In the genomic region with DNA sequence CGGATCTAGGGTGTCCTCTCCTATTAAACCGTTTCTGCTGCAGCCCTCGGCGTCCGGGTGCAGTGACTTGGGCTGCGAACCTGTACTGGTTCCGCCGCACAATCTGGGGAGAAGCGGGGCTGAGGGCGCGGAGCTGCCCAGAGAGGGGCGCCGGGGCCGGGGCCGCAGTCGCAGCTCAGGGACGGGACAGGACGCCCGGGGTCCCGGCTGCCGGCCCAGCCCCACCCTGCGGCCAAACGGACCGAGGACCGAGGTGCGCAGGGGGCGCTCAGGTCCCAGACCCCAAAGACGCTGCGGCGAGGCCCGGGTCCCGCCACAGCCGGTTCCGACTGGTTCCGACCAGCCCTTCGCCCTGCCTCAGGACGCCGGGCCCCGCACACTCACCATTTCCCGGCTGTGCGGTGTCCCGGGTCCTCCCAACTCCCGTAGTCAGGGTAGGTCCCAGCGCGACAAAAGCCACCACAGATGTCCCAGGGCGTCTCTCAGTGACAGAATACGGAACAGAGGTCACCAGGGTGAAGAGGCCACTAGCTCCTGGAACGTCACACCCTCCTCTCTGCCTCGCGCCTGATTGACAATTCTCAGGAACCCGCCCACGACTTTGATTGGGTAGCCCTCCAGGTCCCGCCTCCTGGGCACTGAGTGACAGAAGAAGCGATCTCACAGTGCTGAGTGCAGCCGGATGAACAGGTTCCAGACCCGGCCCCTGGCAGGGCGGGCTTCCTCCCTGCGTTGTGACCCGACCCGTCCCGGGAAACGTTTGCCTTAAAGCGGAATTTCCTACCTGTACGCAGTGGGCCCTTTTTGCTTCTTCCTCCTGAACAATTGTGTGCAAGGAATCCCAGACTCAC, we compare ENCODE assay signal across 8 cellular contexts. TPM values are rescaled to one million over a fixed set of nuclear protein-coding genes. Genes with fewer than 3 reads are reported as not detected.
DNase-seq lines count a peak whose midpoint lies in the region; ATAC-seq and FAIRE-seq lines count a peak whose summit lies in the region.

A gene (minus strand): TSS at position 576 of the 851 bp plus-strand sequence. CDS start 189 bp downstream, at position 387.

- H3K36me3 ChIP-seq in CD8-positive, alpha-beta memory T cell (ENCODE audit: insufficient read depth, low read length) = no peaks in the 10 kb centered on the region
- H3K36me3 ChIP-seq in mesodermal cell (ENCODE audit: control insufficient read depth, insufficient read depth, low read length) = peaks cover 17% of the 10 kb centered on the region

- ATAC-seq in GM19463 (IDR thresholded peaks at IDR 0.05; ENCODE audit: unreplicated experiment) = peak; percentile 88

- peak; percentile 91 for FAIRE-seq in endometrium (lab: Jason Lieb, UNC)

- H3K27me3 Mint-ChIP-seq in CD8-positive, alpha-beta memory T cell = peaks cover 0 to 2% of the 10 kb centered on the region in 2 donors

- POLR2A ChIA-PET in CD8-positive, alpha-beta memory T cell (lab: Charles Lee) = interaction anchor here (1.0 to 2.0 kb wide), 2 partner anchors 38 to 201 kb away, joined by 3 to 21 read pairs; a partner anchor contains a TSS

- DNase-seq in CD8-positive, alpha-beta memory T cell = peak; percentile 88 to 96 (median 92)
- DNase-seq in HPDE6-E6E7 (ENCODE audit: extremely low spot score) = peak; percentile 94
- DNase-seq in NOMO-1 treated with dmso at 0.1 percent for 144 hours (lab: John Stamatoyannopoulos, UW; ENCODE audit: unreplicated experiment) = peak; percentile 89
- DNase-seq in activated CD8-positive, alpha-beta memory T cell treated with anti-CD3 and anti-CD28 coated beads, Interleukin-2, amount 50 U/mL, for 24 hours (ENCODE audit: extremely low read depth) = peak; percentile 93
- peak; percentile 87 to 94 for DNase-seq in stimulated activated CD8-positive, alpha-beta memory T cell treated with anti-CD3 and anti-CD28 coated beads, Interleukin-15, amount 100 ng/mL, for 4 hours (ENCODE audit: low read depth in 2 of 2)

- peaks cover 0 to 1% (median 0%) of the 10 kb centered on the region in 5 donors for H3K9me3 Mint-ChIP-seq in CD8-positive, alpha-beta memory T cell

- H3K9me3 ChIP-seq in CD8-positive, alpha-beta memory T cell (ENCODE audit: low read length) = no peaks in the 10 kb centered on the region
- H3K9me3 ChIP-seq in mesodermal cell (ENCODE audit: control insufficient read depth, low read length) = no peaks in the 10 kb centered on the region

- peak within 1 kb of the TSS; percentile 84 for H3K4me3 ChIP-seq in CD8-positive, alpha-beta memory T cell (ENCODE audit: low read length)
- peak within 1 kb of the TSS; percentile 79 for H3K4me3 ChIP-seq in mesodermal cell (ENCODE audit: extremely low read depth, insufficient read depth, low read length, poor library complexity, severe bottlenecking)

- 0 to 1% methylated on average over 62 to 63 of the region's 64 CpGs for WGBS in mesodermal cell (ENCODE audit: insufficient coverage in 2 of 2), 2 experiments

- peak within 1 kb of the TSS; percentile 95 to 100 (median 99) for H3K4me3 Mint-ChIP-seq in CD8-positive, alpha-beta memory T cell

- peak within 1 kb of the TSS; percentile 84 to 99 (median 98) for H3K27ac Mint-ChIP-seq in CD8-positive, alpha-beta memory T cell

- H3K4me1 ChIP-seq in CD8-positive, alpha-beta memory T cell (ENCODE audit: insufficient read depth, low read length) = peaks cover 23% of the 10 kb centered on the region
- no peaks in the 10 kb centered on the region for H3K4me1 ChIP-seq in mesodermal cell (ENCODE audit: control insufficient read depth, insufficient read depth, low read length, poor library complexity, severe bottlenecking)

- H3K4me1 Mint-ChIP-seq in CD8-positive, alpha-beta memory T cell = peaks cover 39 to 45% (median 45%) of the 10 kb centered on the region in 3 donors

- CTCF ChIA-PET in CD8-positive, alpha-beta memory T cell (lab: Charles Lee) = interaction anchor here (0.7 to 2.6 kb wide), 2 partner anchors 39 to 234 kb away, joined by 3 to 8 read pairs; a partner anchor contains a TSS

- H3K27ac ChIP-seq in CD8-positive, alpha-beta memory T cell (ENCODE audit: low read depth, low read length) = peak within 1 kb of the TSS; percentile 70
- H3K27ac ChIP-seq in mesodermal cell (ENCODE audit: low read depth, low read length, severe bottlenecking) = peak within 1 kb of the TSS; percentile 95

- H3K36me3 Mint-ChIP-seq in CD8-positive, alpha-beta memory T cell = peaks cover 0 to 29% (median 8%) of the 10 kb centered on the region in 3 donors

- H3K27me3 ChIP-seq in CD8-positive, alpha-beta memory T cell (ENCODE audit: insufficient read depth, low read length, poor library complexity, severe bottlenecking) = no peaks in the 10 kb centered on the region

RNA-seq across cellular contexts. Expression of the gene that starts here (rescaled TPM):
- total RNA-seq in CD8-positive, alpha-beta memory T cell = 10 to 100 TPM; 12.3 to 12.6 TPM
- polyA plus RNA-seq in CD8-positive, alpha-beta memory T cell = 27.8 TPM
- 6.3 TPM for polyA plus RNA-seq in mesodermal cell (2013, experiment 1 of 2)
- 5.5 TPM for polyA plus RNA-seq in mesodermal cell (2013, experiment 2 of 2)

Comparison
In these comparisons a context has a peak if more than half of its experiments do, and no peak if none do; other contexts are left out.
1. Peak in every context shown above with its lines: DNase-seq, ATAC-seq, H3K4me3 ChIP-seq and H3K27ac ChIP-seq.